In genomic region chr6:15148356-15149058, GRCh38 we compare ENCODE assay signal across 8 cellular contexts.
A peak's percentile ranks its signal among the peaks of the same experiment; 100 is the strongest.
DNase-seq lines count a peak whose midpoint lies in the region; ATAC-seq and TF ChIP-seq lines count a peak whose summit lies in the region.

No MANE protein-coding gene starts in this region.

- H3K4me3 Mint-ChIP-seq in neural progenitor cell, result no peak overlapping the region
- no peak overlapping the region for H3K4me3 Mint-ChIP-seq in CD4-positive, alpha-beta memory T cell

- H3K4me2 ChIP-seq in neural progenitor cell, result no peak overlapping the region

- no peaks in the 10 kb centered on the region for H3K36me3 ChIP-seq in neural progenitor cell
- no peaks in the 10 kb centered on the region for H3K36me3 ChIP-seq in CD4-positive, alpha-beta memory T cell (ENCODE audit: insufficient read depth, low read length)

- no peaks in the 10 kb centered on the region for H3K36me3 Mint-ChIP-seq in neural progenitor cell
- no peaks in the 10 kb centered on the region for H3K36me3 Mint-ChIP-seq in CD4-positive, alpha-beta memory T cell

- POLR2A ChIA-PET in CD4-positive, alpha-beta memory T cell (lab: Charles Lee; ENCODE audit: partially characterized antibody), result interaction anchor here (1.0 kb wide), 1 partner anchor 392 kb away, joined by 3 read pairs; no protein-coding TSS in a partner anchor

- H3K27ac Mint-ChIP-seq in neural progenitor cell, result peak overlapping the region; percentile 5
- no peak overlapping the region for H3K27ac Mint-ChIP-seq in CD4-positive, alpha-beta memory T cell

- no peaks in the 10 kb centered on the region for H3K27me3 ChIP-seq in neural progenitor cell
- no peaks in the 10 kb centered on the region for H3K27me3 ChIP-seq in CD4-positive, alpha-beta memory T cell (ENCODE audit: insufficient read depth, low read length)

- no peaks in the 10 kb centered on the region for H3K4me1 ChIP-seq in neural progenitor cell
- no peaks in the 10 kb centered on the region for H3K4me1 ChIP-seq in CD4-positive, alpha-beta memory T cell (ENCODE audit: insufficient read depth, low read length)

- DNase-seq in DMS53 (lab: John Stamatoyannopoulos, UW) (peak; percentile 53), M059J (ENCODE audit: low read depth) (peak; percentile 87), cardiac fibroblast (ENCODE audit: low read depth in 2 of 2) (peak; percentile 14 to 84), neural progenitor cell (ENCODE audit: low spot score) (peak; percentile 21), AML-193 (lab: John Stamatoyannopoulos, UW) (no peak), NAMALWA (ENCODE audit: low spot score) (no peak)
- no peak for DNase-seq in CD4-positive, alpha-beta memory T cell

- peak; percentile 24 for TF ChIP-seq CTCF in cardiac fibroblast (IDR thresholded peaks at IDR 0.05; ENCODE audit: low read depth, low read length)
- TF ChIP-seq CTCF in neural progenitor cell (IDR thresholded peaks at IDR 0.05), result no peak

- CTCF ChIA-PET in CD4-positive, alpha-beta memory T cell (lab: Charles Lee; ENCODE audit: partially characterized antibody), result no interaction called here

- H3K27ac ChIP-seq in neural progenitor cell, result no peak overlapping the region
- H3K27ac ChIP-seq in CD4-positive, alpha-beta memory T cell (ENCODE audit: low read depth, low read length), result no peak overlapping the region

- no peak for ATAC-seq in GM21529 (IDR thresholded peaks at IDR 0.05; ENCODE audit: unreplicated experiment)

- H3K9me3 ChIP-seq in neural progenitor cell (ENCODE audit: low read depth), result no peaks in the 10 kb centered on the region
- H3K9me3 ChIP-seq in CD4-positive, alpha-beta memory T cell (ENCODE audit: control insufficient read depth in 1 of 2, low read length in 2 of 2), result no peaks in the 10 kb centered on the region

- intact Hi-C loops in CD4-positive, alpha-beta memory T cell (cut with micrococcal nuclease), result no loop called here

- H2AFZ ChIP-seq in neural progenitor cell (replicated peaks), result no peak overlapping the region

- peaks cover 12% of the 10 kb centered on the region for H3K4me1 Mint-ChIP-seq in neural progenitor cell
- no peaks in the 10 kb centered on the region for H3K4me1 Mint-ChIP-seq in CD4-positive, alpha-beta memory T cell

- no peaks in the 10 kb centered on the region for H3K9me3 Mint-ChIP-seq in neural progenitor cell
- H3K9me3 Mint-ChIP-seq in CD4-positive, alpha-beta memory T cell, result no peaks in the 10 kb centered on the region

- no peaks in the 10 kb centered on the region for H3F3A ChIP-seq in neural progenitor cell (ENCODE audit: low read depth)

- H3K27me3 Mint-ChIP-seq in neural progenitor cell (ENCODE audit: insufficient read depth, low read depth), result peaks cover 6% of the 10 kb centered on the region
- peaks cover 2 to 5% of the 10 kb centered on the region in 2 donors for H3K27me3 Mint-ChIP-seq in CD4-positive, alpha-beta memory T cell

- no peak overlapping the region for H3K9ac ChIP-seq in neural progenitor cell

- H3K79me2 ChIP-seq in neural progenitor cell (ENCODE audit: low read depth), result no peaks in the 10 kb centered on the region

- no peaks in the 10 kb centered on the region for H4K20me1 ChIP-seq in neural progenitor cell (ENCODE audit: low read depth)

- H3K4me3 ChIP-seq in cardiac fibroblast (replicated peaks in 1 of 2; ENCODE audit: low read depth in 2 of 2, low read length in 2 of 2) (no peak overlapping the region), neural progenitor cell (no peak overlapping the region)
- no peak overlapping the region for H3K4me3 ChIP-seq in CD4-positive, alpha-beta memory T cell (ENCODE audit: low read length in 2 of 2)

Comparison
In these comparisons a context has a peak if more than half of its experiments do, and no peak if none do; other contexts are left out.
1. DNase-seq: peak in DMS53 (single experiment), M059J (single experiment), cardiac fibroblast (2 of 2) and neural progenitor cell (single experiment); none in CD4-positive, alpha-beta memory T cell (0 of 5), AML-193 (0 of 2) and NAMALWA (single experiment).